ENCODE assay signal across 2 cellular contexts in genomic region chr1:180262628-180263488, GRCh38.
A peak's percentile ranks its signal among the peaks of the same experiment; 100 is the strongest.
TF ChIP-seq lines count a peak whose summit lies in the region.

No MANE protein-coding gene starts in this region.

TF ChIP-seq in K562, 482 proteins besides CTCF, POLR2A, EP300 and RAD21 (continued from another document):
- TF ChIP-seq ATF2 (CRISPR knock-in tag; IDR thresholded peaks at IDR 0.05) (no peak), TFAM (CRISPR knock-in tag; conservative IDR thresholded peaks at IDR 0.05) (no peak), THAP12 (CRISPR knock-in tag; IDR thresholded peaks at IDR 0.05) (no peak), NFIC (IDR thresholded peaks at IDR 0.05) (peak; percentile 58), ZNF24 (IDR thresholded peaks at IDR 0.05) (peak; percentile 81; the same call in 1 of the 2 replicates), MXD1 (CRISPR knock-in tag; IDR thresholded peaks at IDR 0.05; ENCODE audit: borderline replicate concordance, poor library complexity, severe bottlenecking) (no peak), TFE3 (CRISPR knock-in tag; IDR thresholded peaks at IDR 0.05) (peak; percentile 81), CBFA2T2 (conservative IDR thresholded peaks at IDR 0.05) (no peak)

TF ChIP-seq in neural cell, 6 proteins besides CTCF, POLR2A, EP300 and RAD21 (continued from another document):
- TF ChIP-seq REST (IDR thresholded peaks at IDR 0.05; ENCODE audit: borderline replicate concordance): no peak
- TF ChIP-seq POLR2AphosphoS5 (IDR thresholded peaks at IDR 0.05): peak; percentile 5
